In the genomic region with DNA sequence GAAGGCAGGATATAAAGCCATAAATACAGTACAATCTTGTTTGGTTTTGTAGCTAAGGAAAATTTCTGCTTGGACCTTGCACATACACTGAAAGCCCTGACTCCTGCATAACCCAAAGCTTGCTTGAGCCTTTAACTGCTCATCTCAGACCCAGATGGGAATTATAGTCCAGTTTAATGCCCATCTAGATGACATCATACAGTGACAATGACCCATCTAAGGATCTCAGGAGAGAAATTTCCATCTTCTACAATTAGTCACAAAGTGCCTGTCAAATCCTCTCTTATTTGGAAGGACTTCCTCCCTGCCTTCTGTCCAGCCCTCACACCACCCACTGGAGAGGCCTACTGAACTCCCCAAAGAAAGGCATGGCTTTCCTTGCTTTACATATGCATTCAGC, we compare ENCODE assay signal across 35 cellular contexts.
"Had no signal": no experiment of that assay in that cellular context is flagged by ENCODE, and none has a peak within 500 bp of the region (broad histone marks: within the 10 kb centered on the region; RNA-seq: fewer than 3 reads in every experiment).

No MANE protein-coding gene starts in this region.

- H3K36me3 ChIP-seq: MG63 had no signal

- H3K27me3 ChIP-seq: MG63 had no signal

- DNase-seq: Karpas-422, Kasumi-1, KG1, MG63, MV-4-11, NCI-H1048, NCI-H1092, NCI-H1092 treated with DMSO at 0.1 percent for 48 hours, NCI-H1105, NCI-H1105 treated with DMSO at 0.1 percent for 48 hours, NCI-H1417, NCI-H1417 treated with DMSO at 0.1 percent for 48 hours, NCI-H1436, NCI-H1436 treated with DMSO at 0.1 percent for 48 hours, NCI-H146, NCI-H1694, NCI-H1694 treated with DMSO at 0.1 percent for 48 hours, NCI-H187, NCI-H187 treated with DMSO at 0.1 percent for 48 hours, NCI-H1930, NCI-H2029, NCI-H2029 treated with DMSO at 0.1 percent for 48 hours, NCI-H2081, NCI-H2081 treated with DMSO at 0.1 percent for 48 hours, NCI-H2107, NCI-H2171, NCI-H2171 treated with DMSO at 0.1 percent for 48 hours, NCI-H2227 treated with DMSO at 0.1 percent for 48 hours, NCI-H226, NCI-H345, NCI-H446, NCI-H446 treated with DMSO at 0.1 percent for 48 hours, NCI-H510A, NCI-H510A treated with DMSO at 0.1 percent for 48 hours had no signal

- H3K4me3 ChIP-seq: MG63 had no signal

- H3K9me3 ChIP-seq: MG63 had no signal

- H3K9ac ChIP-seq: KMS-11 had no signal

- H3K4me2 ChIP-seq: KMS-11 had no signal

- H3K27ac ChIP-seq: KMS-11 had no signal
